Comparison of ENCODE assay signal across 11 cellular contexts in the genomic region with DNA sequence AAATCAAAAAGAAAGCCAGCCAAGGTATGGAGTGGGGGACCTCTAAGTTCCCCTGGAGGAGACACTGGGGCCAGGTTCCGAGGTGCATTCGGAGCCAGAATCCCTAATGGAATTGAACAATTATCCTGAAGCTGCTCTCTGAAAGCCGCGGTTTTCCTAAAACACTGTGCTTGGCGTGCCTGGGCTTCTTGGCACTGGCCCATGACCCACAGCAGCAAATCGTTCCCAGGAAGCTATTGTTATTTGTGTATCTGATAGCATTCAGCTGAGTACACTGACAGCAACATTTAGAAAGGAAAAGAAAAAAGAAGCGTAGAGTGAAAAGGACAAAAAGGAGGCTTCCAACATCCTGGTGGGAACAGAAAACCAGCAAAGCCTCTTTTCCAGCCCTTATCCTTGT.
A peak's percentile ranks its signal among the peaks of the same experiment; 100 is the strongest.
DNase-seq lines count a peak whose midpoint lies in the region; ATAC-seq and TF ChIP-seq lines count a peak whose summit lies in the region.
"Had no signal": no experiment of that assay in that cellular context is flagged by ENCODE, and none has a peak within 500 bp of the region (broad histone marks: within the 10 kb centered on the region; RNA-seq: fewer than 3 reads in every experiment).

No MANE protein-coding gene starts in this region.

- peak overlapping the region; percentile 39 for H3K9ac ChIP-seq in adipocyte (ENCODE audit: low read length)

- H3K27me3 ChIP-seq in adipocyte (replicated peaks; ENCODE audit: control insufficient read depth, insufficient read depth, low read length) = no peaks in the 10 kb centered on the region
- H3K27me3 ChIP-seq in cardiac muscle cell = no peaks in the 10 kb centered on the region
- H3K27me3 ChIP-seq in gastrocnemius medialis = no peaks in the 10 kb centered on the region

- intact Hi-C loops in gastrocnemius medialis (cut with DNase I; ENCODE audit: low total_unique reads) = no loop called here

- peaks cover 35% of the 10 kb centered on the region for H3K4me1 ChIP-seq in adipocyte (ENCODE audit: control insufficient read depth, insufficient read depth, low read length)
- peaks cover 31% of the 10 kb centered on the region for H3K4me1 ChIP-seq in cardiac muscle cell (ENCODE audit: low read depth)
- peaks cover 8 to 45% of the 10 kb centered on the region in 2 donors for H3K4me1 ChIP-seq in gastrocnemius medialis

- H3K4me3 ChIP-seq in adipocyte (ENCODE audit: low read length) (peak overlapping the region; percentile 60), cardiac muscle cell (no peak overlapping the region), gastrocnemius medialis (peak overlapping the region; percentile 14 to 30 (median 16))

- peak overlapping the region; percentile 70 for H3K27ac ChIP-seq in cardiac muscle cell
- peak overlapping the region; percentile 64 to 83 (median 66) for H3K27ac ChIP-seq in gastrocnemius medialis

- TF ChIP-seq CTCF in cardiac muscle cell (IDR thresholded peaks at IDR 0.05; ENCODE audit: low read depth, low read length) = no peak
- TF ChIP-seq CTCF in gastrocnemius medialis (IDR thresholded peaks at IDR 0.05 in 4 of 5, conservative IDR thresholded peaks at IDR 0.05 in 1 of 5) = no peak

- H3K9me3 ChIP-seq in adipocyte (ENCODE audit: control insufficient read depth, low read length) (no peaks in the 10 kb centered on the region), cardiac muscle cell (ENCODE audit: low read depth) (no peaks in the 10 kb centered on the region), gastrocnemius medialis (no peaks in the 10 kb centered on the region)

- no peaks in the 10 kb centered on the region for H3K36me3 ChIP-seq in adipocyte (ENCODE audit: control insufficient read depth, insufficient read depth, low read length, severe bottlenecking)
- no peaks in the 10 kb centered on the region for H3K36me3 ChIP-seq in cardiac muscle cell
- no peaks in the 10 kb centered on the region for H3K36me3 ChIP-seq in gastrocnemius medialis

- no peak for TF ChIP-seq POLR2A in gastrocnemius medialis (IDR thresholded peaks at IDR 0.05)

- peak; percentile 65 for DNase-seq in GM03348 (ENCODE audit: low spot score)
- peak; percentile 78 for DNase-seq in adipocyte (ENCODE audit: low read depth)
- DNase-seq in cardiac muscle cell (ENCODE audit: low read depth in 1 of 2, low spot score in 1 of 2) = peak in 1 of 2 donors; percentile 75
- DNase-seq in gastrocnemius medialis = no peak
- DNase-seq in stimulated activated CD4-positive, alpha-beta T cell treated with anti-CD3 and anti-CD28 coated beads, Interleukin-4, amount 100 ng/mL, for 1 hour = no peak
- DNase-seq: activated T-cell treated with anti-CD3 and anti-CD28 coated beads, Interleukin-2, amount 50 U/mL, for 1 hour; Calu3; NCI-H526 had no signal

- ATAC-seq in gastrocnemius medialis (peak in 1 of 2 donors; percentile 58), HG02870 (IDR thresholded peaks at IDR 0.05; ENCODE audit: unreplicated experiment) (no peak), GM19467 (IDR thresholded peaks at IDR 0.05; ENCODE audit: unreplicated experiment) (no peak), GM21619 (IDR thresholded peaks at IDR 0.05; ENCODE audit: unreplicated experiment) (no peak)

- in situ Hi-C loops in gastrocnemius medialis (cut with MboI; ENCODE audit: low sequenced_read_pairs in 4 of 4) = no loop called here

Comparison
In these comparisons a context has a peak if more than half of its experiments do, and no peak if none do; other contexts are left out.
1. DNase-seq: peak in GM03348 (single experiment) and adipocyte (single experiment); none in gastrocnemius medialis (0 of 2) and stimulated activated CD4-positive, alpha-beta T cell treated with anti-CD3 and anti-CD28 coated beads, Interleukin-4, amount 100 ng/mL, for 1 hour (single experiment).